ENCODE assay signal across 15 cellular contexts in genomic region chr1:18630511-18631495, GRCh38. TPM values are rescaled to one million over a fixed set of nuclear protein-coding genes. Genes with fewer than 3 reads are reported as not detected.
DNase-seq lines count a peak whose midpoint lies in the region; ATAC-seq, FAIRE-seq and TF ChIP-seq lines count a peak whose summit lies in the region.
"Had no signal": no experiment of that assay in that cellular context is flagged by ENCODE, and none has a peak within 500 bp of the region (broad histone marks: within the 10 kb centered on the region; RNA-seq: fewer than 3 reads in every experiment).

PAX7 (plus strand) TSS chr1:18630846; CDS start chr1:18631604, 758 bp downstream.

- H3K27me3 ChIP-seq in BLaER1 (peaks cover 100% of the 10 kb centered on the region), ectodermal cell (ENCODE audit: control insufficient read depth, insufficient read depth, low read length, poor library complexity, severe bottlenecking) (peaks cover 97% of the 10 kb centered on the region)
- peaks cover 96% of the 10 kb centered on the region for H3K27me3 ChIP-seq in CD4-positive, alpha-beta T cell (ENCODE audit: control insufficient read depth, insufficient read depth, low read length)

- H3K4me2 ChIP-seq in BLaER1, result peak within 1 kb of the TSS; percentile 39

- DNase-seq in Daoy (ENCODE audit: low read depth) (peak; percentile 63), neural crest cell (ENCODE audit: low read depth, low spot score) (no peak), H54 (ENCODE audit: insufficient read length, low spot score) (no peak), NCI-H1436 (lab: John Stamatoyannopoulos, UW) (no peak), COLO829 (ENCODE audit: low spot score) (no peak)
- no peak for DNase-seq in CD4-positive, alpha-beta T cell
- DNase-seq: activated B cell treated with CpG ODN at 0.5 μM for 24 hours; activated effector memory CD4-positive, alpha-beta T cell treated with anti-CD3 and anti-CD28 coated beads, Interleukin-2, amount 50 U/mL, for 16 hours; DMS153; left ventricle myocardium superior; NCI-H510A; substantia nigra had no signal

- no peaks in the 10 kb centered on the region for H3K9me3 ChIP-seq in BLaER1
- no peaks in the 10 kb centered on the region for H3K9me3 ChIP-seq in ectodermal cell (ENCODE audit: control insufficient read depth, low read length)
- H3K9me3 ChIP-seq in CD4-positive, alpha-beta T cell (ENCODE audit: control insufficient read depth, low read length), result no peaks in the 10 kb centered on the region

- H3K4me1 Mint-ChIP-seq in neural crest cell, result peaks cover 40% of the 10 kb centered on the region
- peaks cover 25% of the 10 kb centered on the region for H3K4me1 Mint-ChIP-seq in CD4-positive, alpha-beta T cell (ENCODE audit: low read depth)
- H3K4me1 Mint-ChIP-seq: activated B cell treated with CpG ODN at 0.5 μM for 24 hours had no signal

- no peak for TF ChIP-seq CTCF in neural crest cell (conservative IDR thresholded peaks at IDR 0.05)
- no peak for TF ChIP-seq CTCF in CD4-positive, alpha-beta T cell (IDR thresholded peaks at IDR 0.05)

- peaks cover 5% of the 10 kb centered on the region for H3K36me3 Mint-ChIP-seq in neural crest cell (ENCODE audit: low read depth)
- no peaks in the 10 kb centered on the region for H3K36me3 Mint-ChIP-seq in CD4-positive, alpha-beta T cell (ENCODE audit: low read depth)

- FAIRE-seq in H54 (lab: Jason Lieb, UNC), result no peak

- 0% methylated on average over 56 to 66 of the region's 70 CpGs for WGBS in ectodermal cell, 2 experiments

- H3K27ac Mint-ChIP-seq in neural crest cell (ENCODE audit: unreplicated experiment), result no peak within 1 kb of the TSS
- no peak within 1 kb of the TSS for H3K27ac Mint-ChIP-seq in CD4-positive, alpha-beta T cell
- H3K27ac Mint-ChIP-seq: activated B cell treated with CpG ODN at 0.5 μM for 24 hours had no signal

- H4K20me1 ChIP-seq in BLaER1, result peaks cover 86% of the 10 kb centered on the region

- POLR2A ChIA-PET in CD4-positive, alpha-beta T cell (lab: Charles Lee), result no interaction called here

- CTCF ChIA-PET in CD4-positive, alpha-beta T cell (lab: Charles Lee), result no interaction called here

- no peak within 1 kb of the TSS for H3K4me3 ChIP-seq in BLaER1
- H3K4me3 ChIP-seq in ectodermal cell (ENCODE audit: insufficient read depth, low read depth, low read length), result peak within 1 kb of the TSS; percentile 37

- no peak within 1 kb of the TSS for H3K27ac ChIP-seq in BLaER1
- peak within 1 kb of the TSS; percentile 78 for H3K27ac ChIP-seq in ectodermal cell (ENCODE audit: insufficient read depth, low read depth, low read length, poor library complexity, severe bottlenecking)
- no peak within 1 kb of the TSS for H3K27ac ChIP-seq in CD4-positive, alpha-beta T cell (ENCODE audit: low read depth, low read length)

- H3K9me3 Mint-ChIP-seq in neural crest cell, result no peaks in the 10 kb centered on the region
- no peaks in the 10 kb centered on the region for H3K9me3 Mint-ChIP-seq in CD4-positive, alpha-beta T cell
- H3K9me3 Mint-ChIP-seq: activated B cell treated with CpG ODN at 0.5 μM for 24 hours had no signal

- H3K4me1 ChIP-seq in BLaER1, result peaks cover 4% of the 10 kb centered on the region; the same call in 1 of the 2 replicates
- peaks cover 58% of the 10 kb centered on the region for H3K4me1 ChIP-seq in ectodermal cell (ENCODE audit: control insufficient read depth, insufficient read depth, low read length)

- intact Hi-C loops in CD4-positive, alpha-beta T cell (cut with DNase I, micrococcal nuclease), result no loop called here

- H3K9ac ChIP-seq in BLaER1, result no peak within 1 kb of the TSS

- H3K36me3 ChIP-seq in BLaER1 (no peaks in the 10 kb centered on the region), ectodermal cell (ENCODE audit: control insufficient read depth, insufficient read depth, low read length) (no peaks in the 10 kb centered on the region)

- H3K4me3 Mint-ChIP-seq in neural crest cell, result peak within 1 kb of the TSS; percentile 87
- no peak within 1 kb of the TSS for H3K4me3 Mint-ChIP-seq in CD4-positive, alpha-beta T cell
- H3K4me3 Mint-ChIP-seq: activated B cell treated with CpG ODN at 0.5 μM for 24 hours had no signal

- peaks cover 100% of the 10 kb centered on the region for H3K27me3 Mint-ChIP-seq in neural crest cell (ENCODE audit: low read depth)
- H3K27me3 Mint-ChIP-seq in CD4-positive, alpha-beta T cell, result peaks cover 94% of the 10 kb centered on the region

- no peak for ATAC-seq in CD4-positive, alpha-beta T cell (ENCODE audit: poor library complexity)
- ATAC-seq: left ventricle myocardium superior had no signal

- TF ChIP-seq POLR2A in H54 (IDR thresholded peaks at IDR 0.05; ENCODE audit: low read depth, low read length), result no peak

RNA-seq across cellular contexts. Expression of gene PAX7, which starts in this region (rescaled TPM):
- 0.09 and 0.97 TPM in 2 replicates for total RNA-seq in Daoy (2014; rRNA removed; shearing (Covaris generic))
- polyA plus RNA-seq in ectodermal cell (2013, experiment 1 of 4), result 21.4 TPM
- 23.1 TPM for polyA plus RNA-seq in ectodermal cell (2013, experiment 2 of 4)
- polyA plus RNA-seq in ectodermal cell (2013, experiment 3 of 4), result 13.5 TPM
- polyA plus RNA-seq in ectodermal cell (2013, experiment 4 of 4), result 16.0 TPM
- total RNA-seq in neural crest cell, result 10.2 and 10.9 TPM in 2 replicates
- not detected for total RNA-seq in CD4-positive, alpha-beta T cell
- total RNA-seq: activated B cell treated with CpG ODN at 0.5 μM for 24 hours, left ventricle myocardium superior, MCF 10A had no signal

Comparison
In these comparisons a context has a peak if more than half of its experiments do, and no peak if none do; other contexts are left out.
1. Peak in DNase-seq in Daoy; RNA of the gene not detected or under 1 TPM.